Comparison of ENCODE assay signal across 1 cellular context in the genomic region with DNA sequence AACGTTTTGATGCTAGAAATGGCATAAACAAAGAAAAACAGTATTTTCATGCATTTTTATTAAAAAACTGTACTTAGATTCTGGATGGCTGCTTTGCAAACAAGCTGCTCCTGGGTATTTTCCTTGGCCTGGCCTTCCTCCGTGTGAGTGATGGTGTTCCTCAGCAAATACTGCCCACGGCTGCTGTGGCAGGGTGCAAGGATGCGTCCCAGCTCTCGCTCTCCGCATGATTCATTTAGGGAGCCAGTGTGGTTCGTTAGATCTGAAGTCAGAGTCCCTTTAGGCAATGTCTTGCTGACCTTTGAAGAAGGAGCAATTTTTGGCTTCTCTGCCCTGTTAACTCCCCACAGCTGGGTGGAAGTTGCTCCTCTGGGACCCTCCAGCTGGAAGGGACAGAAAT.
TF ChIP-seq lines count a peak whose summit lies in the region.

No MANE protein-coding gene starts in this region.

TF ChIP-seq in H1, 55 proteins besides CTCF, POLR2A, EP300 and RAD21:
- TF ChIP-seq GABPA (IDR thresholded peaks at IDR 0.05; ENCODE audit: borderline replicate concordance, insufficient read depth, low read length) (no peak), GTF2F1 (IDR thresholded peaks at IDR 0.05; ENCODE audit: borderline replicate concordance, low read depth, low read length) (no peak), KDM5A (IDR thresholded peaks at IDR 0.05; ENCODE audit: low read length) (no peak), HDAC2 (IDR thresholded peaks at IDR 0.05; ENCODE audit: borderline replicate concordance in 1 of 2, low read depth in 2 of 2, low read length in 2 of 2) (no peak), EGR1 (IDR thresholded peaks at IDR 0.05; ENCODE audit: borderline replicate concordance, low read depth, low read length) (no peak), TAF1 (IDR thresholded peaks at IDR 0.05; ENCODE audit: low read depth, low read length) (no peak), SAP30 (IDR thresholded peaks at IDR 0.05; ENCODE audit: insufficient read depth, insufficient replicate concordance, low read length) (no peak), ASH2L (IDR thresholded peaks at IDR 0.05; ENCODE audit: low read length) (no peak), ZNF274 (IDR thresholded peaks at IDR 0.05; ENCODE audit: borderline replicate concordance, extremely low read depth, low read length) (no peak), RFX5 (IDR thresholded peaks at IDR 0.05; ENCODE audit: borderline replicate concordance, low read depth, low read length) (no peak), NANOG (IDR thresholded peaks at IDR 0.05; ENCODE audit: insufficient read depth, low read depth, low read length, poor library complexity, severe bottlenecking) (no peak), CBX8 (IDR thresholded peaks at IDR 0.05; ENCODE audit: borderline replicate concordance, low read depth, low read length) (no peak), FOSL1 (IDR thresholded peaks at IDR 0.05; ENCODE audit: insufficient read depth, low read depth, low read length) (no peak), TEAD4 (IDR thresholded peaks at IDR 0.05; ENCODE audit: low read depth, low read length) (no peak), POU5F1 (IDR thresholded peaks at IDR 0.05; ENCODE audit: low read depth, low read length) (no peak), SIN3A (conservative IDR thresholded peaks at IDR 0.05 in 1 of 2, IDR thresholded peaks at IDR 0.05 in 1 of 2; ENCODE audit: low read depth in 1 of 2, low read length in 2 of 2) (no peak)
- TF ChIP-seq, protein P1, sequence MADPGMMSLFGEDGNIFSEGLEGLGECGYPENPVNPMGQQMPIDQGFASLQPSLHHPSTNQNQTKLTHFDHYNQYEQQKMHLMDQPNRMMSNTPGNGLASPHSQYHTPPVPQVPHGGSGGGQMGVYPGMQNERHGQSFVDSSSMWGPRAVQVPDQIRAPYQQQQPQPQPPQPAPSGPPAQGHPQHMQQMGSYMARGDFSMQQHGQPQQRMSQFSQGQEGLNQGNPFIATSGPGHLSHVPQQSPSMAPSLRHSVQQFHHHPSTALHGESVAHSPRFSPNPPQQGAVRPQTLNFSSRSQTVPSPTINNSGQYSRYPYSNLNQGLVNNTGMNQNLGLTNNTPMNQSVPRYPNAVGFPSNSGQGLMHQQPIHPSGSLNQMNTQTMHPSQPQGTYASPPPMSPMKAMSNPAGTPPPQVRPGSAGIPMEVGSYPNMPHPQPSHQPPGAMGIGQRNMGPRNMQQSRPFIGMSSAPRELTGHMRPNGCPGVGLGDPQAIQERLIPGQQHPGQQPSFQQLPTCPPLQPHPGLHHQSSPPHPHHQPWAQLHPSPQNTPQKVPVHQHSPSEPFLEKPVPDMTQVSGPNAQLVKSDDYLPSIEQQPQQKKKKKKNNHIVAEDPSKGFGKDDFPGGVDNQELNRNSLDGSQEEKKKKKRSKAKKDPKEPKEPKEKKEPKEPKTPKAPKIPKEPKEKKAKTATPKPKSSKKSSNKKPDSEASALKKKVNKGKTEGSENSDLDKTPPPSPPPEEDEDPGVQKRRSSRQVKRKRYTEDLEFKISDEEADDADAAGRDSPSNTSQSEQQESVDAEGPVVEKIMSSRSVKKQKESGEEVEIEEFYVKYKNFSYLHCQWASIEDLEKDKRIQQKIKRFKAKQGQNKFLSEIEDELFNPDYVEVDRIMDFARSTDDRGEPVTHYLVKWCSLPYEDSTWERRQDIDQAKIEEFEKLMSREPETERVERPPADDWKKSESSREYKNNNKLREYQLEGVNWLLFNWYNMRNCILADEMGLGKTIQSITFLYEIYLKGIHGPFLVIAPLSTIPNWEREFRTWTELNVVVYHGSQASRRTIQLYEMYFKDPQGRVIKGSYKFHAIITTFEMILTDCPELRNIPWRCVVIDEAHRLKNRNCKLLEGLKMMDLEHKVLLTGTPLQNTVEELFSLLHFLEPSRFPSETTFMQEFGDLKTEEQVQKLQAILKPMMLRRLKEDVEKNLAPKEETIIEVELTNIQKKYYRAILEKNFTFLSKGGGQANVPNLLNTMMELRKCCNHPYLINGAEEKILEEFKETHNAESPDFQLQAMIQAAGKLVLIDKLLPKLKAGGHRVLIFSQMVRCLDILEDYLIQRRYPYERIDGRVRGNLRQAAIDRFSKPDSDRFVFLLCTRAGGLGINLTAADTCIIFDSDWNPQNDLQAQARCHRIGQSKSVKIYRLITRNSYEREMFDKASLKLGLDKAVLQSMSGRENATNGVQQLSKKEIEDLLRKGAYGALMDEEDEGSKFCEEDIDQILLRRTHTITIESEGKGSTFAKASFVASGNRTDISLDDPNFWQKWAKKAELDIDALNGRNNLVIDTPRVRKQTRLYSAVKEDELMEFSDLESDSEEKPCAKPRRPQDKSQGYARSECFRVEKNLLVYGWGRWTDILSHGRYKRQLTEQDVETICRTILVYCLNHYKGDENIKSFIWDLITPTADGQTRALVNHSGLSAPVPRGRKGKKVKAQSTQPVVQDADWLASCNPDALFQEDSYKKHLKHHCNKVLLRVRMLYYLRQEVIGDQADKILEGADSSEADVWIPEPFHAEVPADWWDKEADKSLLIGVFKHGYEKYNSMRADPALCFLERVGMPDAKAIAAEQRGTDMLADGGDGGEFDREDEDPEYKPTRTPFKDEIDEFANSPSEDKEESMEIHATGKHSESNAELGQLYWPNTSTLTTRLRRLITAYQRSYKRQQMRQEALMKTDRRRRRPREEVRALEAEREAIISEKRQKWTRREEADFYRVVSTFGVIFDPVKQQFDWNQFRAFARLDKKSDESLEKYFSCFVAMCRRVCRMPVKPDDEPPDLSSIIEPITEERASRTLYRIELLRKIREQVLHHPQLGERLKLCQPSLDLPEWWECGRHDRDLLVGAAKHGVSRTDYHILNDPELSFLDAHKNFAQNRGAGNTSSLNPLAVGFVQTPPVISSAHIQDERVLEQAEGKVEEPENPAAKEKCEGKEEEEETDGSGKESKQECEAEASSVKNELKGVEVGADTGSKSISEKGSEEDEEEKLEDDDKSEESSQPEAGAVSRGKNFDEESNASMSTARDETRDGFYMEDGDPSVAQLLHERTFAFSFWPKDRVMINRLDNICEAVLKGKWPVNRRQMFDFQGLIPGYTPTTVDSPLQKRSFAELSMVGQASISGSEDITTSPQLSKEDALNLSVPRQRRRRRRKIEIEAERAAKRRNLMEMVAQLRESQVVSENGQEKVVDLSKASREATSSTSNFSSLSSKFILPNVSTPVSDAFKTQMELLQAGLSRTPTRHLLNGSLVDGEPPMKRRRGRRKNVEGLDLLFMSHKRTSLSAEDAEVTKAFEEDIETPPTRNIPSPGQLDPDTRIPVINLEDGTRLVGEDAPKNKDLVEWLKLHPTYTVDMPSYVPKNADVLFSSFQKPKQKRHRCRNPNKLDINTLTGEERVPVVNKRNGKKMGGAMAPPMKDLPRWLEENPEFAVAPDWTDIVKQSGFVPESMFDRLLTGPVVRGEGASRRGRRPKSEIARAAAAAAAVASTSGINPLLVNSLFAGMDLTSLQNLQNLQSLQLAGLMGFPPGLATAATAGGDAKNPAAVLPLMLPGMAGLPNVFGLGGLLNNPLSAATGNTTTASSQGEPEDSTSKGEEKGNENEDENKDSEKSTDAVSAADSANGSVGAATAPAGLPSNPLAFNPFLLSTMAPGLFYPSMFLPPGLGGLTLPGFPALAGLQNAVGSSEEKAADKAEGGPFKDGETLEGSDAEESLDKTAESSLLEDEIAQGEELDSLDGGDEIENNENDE (IDR thresholded peaks at IDR 0.05; ENCODE audit: insufficient replicate concordance, low read length): no peak
- TF ChIP-seq, protein P2, sequence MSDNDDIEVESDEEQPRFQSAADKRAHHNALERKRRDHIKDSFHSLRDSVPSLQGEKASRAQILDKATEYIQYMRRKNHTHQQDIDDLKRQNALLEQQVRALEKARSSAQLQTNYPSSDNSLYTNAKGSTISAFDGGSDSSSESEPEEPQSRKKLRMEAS (IDR thresholded peaks at IDR 0.05): no peak
